Comparison of ENCODE assay signal across 8 cellular contexts in the genomic region with DNA sequence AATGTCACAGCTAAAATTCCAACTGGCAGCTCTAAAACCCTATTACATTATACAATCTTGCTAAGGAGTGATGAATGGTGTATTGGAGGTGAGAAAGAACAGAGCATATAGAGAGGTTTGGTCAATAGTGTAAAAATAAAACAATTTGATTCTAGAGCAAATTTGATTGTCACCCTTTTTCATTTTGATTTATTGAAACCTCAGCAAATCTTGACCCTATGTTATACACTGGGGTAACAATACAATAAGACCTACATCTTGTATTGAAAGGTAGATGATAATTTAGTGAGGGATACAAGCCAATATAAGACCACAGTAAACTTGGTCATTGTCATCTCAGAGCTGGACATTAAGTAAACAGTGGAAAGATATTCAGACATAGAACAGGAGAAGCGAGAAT.
"Had no signal": no experiment of that assay in that cellular context is flagged by ENCODE, and none has a peak within 500 bp of the region (broad histone marks: within the 10 kb centered on the region; RNA-seq: fewer than 3 reads in every experiment).

No MANE protein-coding gene starts in this region.

- DNase-seq: H9, HCEC 1CT, HFFc6, KG1 had no signal

- H3K4me2 ChIP-seq: GM23338 had no signal

- FAIRE-seq: H1, H54 had no signal

- ATAC-seq: GM23338 had no signal

- H3K4me3 ChIP-seq: GM23338 had no signal

- H2AFZ ChIP-seq: GM23338 had no signal

- H3K27ac ChIP-seq: HL-60 had no signal
